In the genomic region with DNA sequence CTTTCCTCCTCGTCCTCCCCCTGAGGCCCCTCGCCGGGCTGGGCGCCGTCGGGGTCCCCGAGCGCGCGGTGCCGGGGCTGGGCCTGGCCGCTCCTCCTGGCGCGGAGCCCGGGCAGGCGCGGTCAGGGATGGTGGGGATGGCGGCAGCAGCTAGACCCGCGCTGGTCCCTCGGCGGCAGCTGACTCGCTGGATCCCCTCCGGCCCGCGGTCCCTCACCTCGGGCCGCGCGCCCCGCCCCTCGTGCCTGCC, we compare ENCODE assay signal across 8 cellular contexts. TPM values are rescaled to one million over a fixed set of nuclear protein-coding genes. Genes with fewer than 3 reads are reported as not detected.
DNase-seq lines count a peak whose midpoint lies in the region; ATAC-seq and TF ChIP-seq lines count a peak whose summit lies in the region.

SLC25A29 (minus strand) TSS at position 189 of the 250 bp plus-strand sequence. CDS start 212 bp downstream, outside the sequence.

- H3K27ac ChIP-seq in Karpas-422 (ENCODE audit: low read length) (no peak within 1 kb of the TSS), duodenal mucosa (ENCODE audit: low read depth, low read length) (peak within 1 kb of the TSS; percentile 73)

- DNase-seq in AG04449 (ENCODE audit: low read depth, low spot score) (no peak), Karpas-422 (no peak), SKM-1 (lab: John Stamatoyannopoulos, UW; ENCODE audit: unreplicated experiment) (no peak)

- H3K36me3 ChIP-seq in Karpas-422 (ENCODE audit: insufficient read depth, low read length) (no peaks in the 10 kb centered on the region), duodenal mucosa (ENCODE audit: control insufficient read depth in 1 of 2, insufficient read depth in 2 of 2, low read length in 2 of 2) (no peaks in the 10 kb centered on the region), mucosa of stomach (ENCODE audit: control insufficient read depth, insufficient read depth, low read length) (no peaks in the 10 kb centered on the region)

- H3K9ac ChIP-seq in Karpas-422 (ENCODE audit: low read length) (peak within 1 kb of the TSS; percentile 69), duodenal mucosa (ENCODE audit: low read depth in 1 of 2, low read length in 2 of 2) (peak within 1 kb of the TSS; percentile 73 to 79), mucosa of stomach (ENCODE audit: low read length) (peak within 1 kb of the TSS; percentile 75)

- H3K4me1 ChIP-seq in Karpas-422 (ENCODE audit: low read length) (peaks cover 37% of the 10 kb centered on the region), duodenal mucosa (ENCODE audit: control insufficient read depth in 1 of 2, insufficient read depth in 2 of 2, low read length in 2 of 2) (peaks cover 11 to 22% of the 10 kb centered on the region in 2 donors), mucosa of stomach (ENCODE audit: control insufficient read depth, insufficient read depth, low read length) (peaks cover 39% of the 10 kb centered on the region)

- no peak for TF ChIP-seq CTCF in AG04449 (IDR thresholded peaks at IDR 0.05; ENCODE audit: insufficient read depth, low read length, missing control alignments)

- no peak for TF ChIP-seq POLR2A in GM18505 (IDR thresholded peaks at IDR 0.05; ENCODE audit: borderline replicate concordance, extremely low read depth, insufficient read depth, insufficient read length)

- POLR2A ChIA-PET in AG04449 (lab: Yijun Ruan, JAX), result interaction anchor here (1.0 kb wide), 1 partner anchor 9 kb away, joined by 3 read pairs; no protein-coding TSS in a partner anchor

- no peaks in the 10 kb centered on the region for H3K27me3 ChIP-seq in Karpas-422 (ENCODE audit: low read length)
- H3K27me3 ChIP-seq in duodenal mucosa (ENCODE audit: control insufficient read depth in 1 of 2, insufficient read depth in 2 of 2, low read length in 2 of 2), result no peaks in the 10 kb centered on the region
- peaks cover 3% of the 10 kb centered on the region for H3K27me3 ChIP-seq in mucosa of stomach (ENCODE audit: control insufficient read depth, insufficient read depth, low read length)

- peak within 1 kb of the TSS; percentile 88 for H3K4me2 ChIP-seq in Karpas-422 (ENCODE audit: low read depth, low read length, poor library complexity, severe bottlenecking)

- H3K9me3 ChIP-seq in Karpas-422 (ENCODE audit: low read length) (no peaks in the 10 kb centered on the region), duodenal mucosa (ENCODE audit: control insufficient read depth in 1 of 2, low read length in 2 of 2) (no peaks in the 10 kb centered on the region), mucosa of stomach (ENCODE audit: control insufficient read depth, low read length) (no peaks in the 10 kb centered on the region)

- ATAC-seq in HG03432 (IDR thresholded peaks at IDR 0.05; ENCODE audit: unreplicated experiment) (no peak), GM19035 (IDR thresholded peaks at IDR 0.05; ENCODE audit: unreplicated experiment) (no peak), GM18505 (IDR thresholded peaks at IDR 0.05; ENCODE audit: unreplicated experiment) (no peak)

- peak within 1 kb of the TSS; percentile 58; the same call in 1 of the 2 replicates for H2AFZ ChIP-seq in Karpas-422 (ENCODE audit: low read length)

- peaks cover 16% of the 10 kb centered on the region; the same call in 1 of the 2 replicates for H4K20me1 ChIP-seq in Karpas-422 (ENCODE audit: insufficient read depth, low read depth, low read length)

- peak within 1 kb of the TSS; percentile 72 for H3K4me3 ChIP-seq in AG04449 (ENCODE audit: low read depth, low read length)
- H3K4me3 ChIP-seq in Karpas-422 (ENCODE audit: low read length), result peak within 1 kb of the TSS; percentile 70
- peak within 1 kb of the TSS; percentile 73 to 79 for H3K4me3 ChIP-seq in duodenal mucosa (ENCODE audit: low read depth in 1 of 2, low read length in 2 of 2)
- H3K4me3 ChIP-seq in mucosa of stomach (ENCODE audit: low read length), result peak within 1 kb of the TSS; percentile 55

- H3K9me2 ChIP-seq in Karpas-422 (replicated peaks; ENCODE audit: insufficient read depth, low read length), result no peaks in the 10 kb centered on the region

- no peaks in the 10 kb centered on the region for H3K79me2 ChIP-seq in Karpas-422 (ENCODE audit: low read length)

- CTCF ChIA-PET in AG04449 (lab: Yijun Ruan, JAX), result interaction anchor here (1.6 kb wide), 1 partner anchor 8 kb away, joined by 3 read pairs; no protein-coding TSS in a partner anchor

RNA-seq across cellular contexts. Expression of gene SLC25A29, which starts in this region (rescaled TPM):
- 29.4 and 83.8 TPM in 2 replicates for total RNA-seq in Karpas-422 (2014; rRNA removed; shearing (Covaris generic); ENCODE audit: low replicate concordance)
